In genomic region chr2:10911291-10912075, GRCh38 we compare ENCODE assay signal across 7 cellular contexts. TPM values are rescaled to one million over a fixed set of nuclear protein-coding genes. Genes with fewer than 3 reads are reported as not detected.
DNase-seq lines count a peak whose midpoint lies in the region; TF ChIP-seq lines count a peak whose summit lies in the region.

Gene KCNF1, plus strand, starts transcription at chr2:10911934. Its CDS starts 493 bp downstream, at chr2:10912427.

- no peak within 1 kb of the TSS for H3K27ac Mint-ChIP-seq in type B pancreatic cell

- H3K4me2 ChIP-seq in mammary epithelial cell (ENCODE audit: insufficient read depth, low read depth, low read length): peak within 1 kb of the TSS; percentile 85

- H3K9me3 ChIP-seq in mammary epithelial cell (replicated peaks; ENCODE audit: insufficient read depth, low read length): no peaks in the 10 kb centered on the region

- CTCF ChIA-PET in mammary epithelial cell (lab: Charles Lee; ENCODE audit: low non-redundant PET): no interaction called here

- peak within 1 kb of the TSS; percentile 74 for H2AFZ ChIP-seq in mammary epithelial cell (ENCODE audit: low read depth, low read length)

- H3K36me3 ChIP-seq in mammary epithelial cell (ENCODE audit: insufficient read depth, low read length) (no peaks in the 10 kb centered on the region), kidney epithelial cell (ENCODE audit: control insufficient read depth, insufficient read depth, low read length) (no peaks in the 10 kb centered on the region)

- peaks cover 25% of the 10 kb centered on the region for H3K4me1 Mint-ChIP-seq in type B pancreatic cell (ENCODE audit: unreplicated experiment)

- no peak within 1 kb of the TSS for H3K27ac ChIP-seq in mammary epithelial cell (ENCODE audit: insufficient read depth, low read depth, low read length)

- no peaks in the 10 kb centered on the region for H4K20me1 ChIP-seq in mammary epithelial cell (ENCODE audit: insufficient read depth, low read length)

- no TSS peak for BruUV-seq in mammary epithelial cell (replicated peaks; lab: Mats Ljungman, UMichigan)

- no peaks in the 10 kb centered on the region for H3K36me3 Mint-ChIP-seq in type B pancreatic cell

- H3K27me3 ChIP-seq in mammary epithelial cell (ENCODE audit: insufficient read depth, low read length) (peaks cover 9% of the 10 kb centered on the region), kidney epithelial cell (ENCODE audit: control insufficient read depth, insufficient read depth, low read length) (peaks cover 46% of the 10 kb centered on the region)

- in situ Hi-C loops in mammary epithelial cell (cut with MboI; ENCODE audit: low sequenced_read_pairs in 2 of 2) (no loop called here), G401 (cut with HindIII; ENCODE audit: low sequenced_read_pairs) (no loop called here)

- H3K79me2 ChIP-seq in mammary epithelial cell (ENCODE audit: insufficient read depth, low read length): no peaks in the 10 kb centered on the region

- TF ChIP-seq CTCF in mammary epithelial cell (conservative IDR thresholded peaks at IDR 0.05 in 1 of 2, IDR thresholded peaks at IDR 0.05 in 1 of 2; ENCODE audit: extremely low read depth in 1 of 2, insufficient read depth in 1 of 2, low read depth in 1 of 2, low read length in 2 of 2) (peak; percentile 23 to 49), kidney epithelial cell (IDR thresholded peaks at IDR 0.05; ENCODE audit: insufficient read depth, low read length, poor library complexity, severe bottlenecking) (peak; percentile 16), type B pancreatic cell (conservative IDR thresholded peaks at IDR 0.05) (peak; percentile 62)

- no peaks in the 10 kb centered on the region for H3K9me3 Mint-ChIP-seq in type B pancreatic cell

- dilution Hi-C loops in mammary epithelial cell (cut with HindIII; ENCODE audit: low sequenced_read_pairs): no loop called here

- WGBS in mammary epithelial cell (ENCODE audit: low coverage, missing lambda C conversion rate): 14% methylated on average over 18 of the region's 53 CpGs

- peak; percentile 54 for DNase-seq in H4 (ENCODE audit: low spot score)
- peak; percentile 87 for DNase-seq in NCI-H2171 treated with DMSO at 0.1 percent for 48 hours (lab: John Stamatoyannopoulos, UW)
- DNase-seq in mammary epithelial cell: peak; percentile 58
- DNase-seq in kidney epithelial cell (ENCODE audit: low read depth): no peak
- no peak for DNase-seq in type B pancreatic cell (ENCODE audit: extremely low spot score, unreplicated experiment)
- DNase-seq in activated CD8-positive, alpha-beta memory T cell treated with anti-CD3 and anti-CD28 coated beads, Interleukin-2, amount 50 U/mL, for 4 hours: no peak
- DNase-seq in G401 (ENCODE audit: low spot score): no peak

- H3K4me3 Mint-ChIP-seq in type B pancreatic cell: peak within 1 kb of the TSS; percentile 83

- H3K27me3 Mint-ChIP-seq in type B pancreatic cell: peaks cover 57% of the 10 kb centered on the region

- intact Hi-C loops in mammary epithelial cell (cut with micrococcal nuclease): loop anchor here (1.0 to 5.0 kb wide), 3 partner anchors 74 to 213 kb away; no protein-coding TSS in a partner anchor

- no peak within 1 kb of the TSS for H3K9ac ChIP-seq in mammary epithelial cell (ENCODE audit: insufficient read depth, low read length)

- no peaks in the 10 kb centered on the region for H3K4me1 ChIP-seq in mammary epithelial cell (ENCODE audit: insufficient read depth, low read length)

- peak within 1 kb of the TSS; percentile 1 to 43 (median 32) for H3K4me3 ChIP-seq in mammary epithelial cell (replicated peaks in 1 of 3; ENCODE audit: insufficient read depth in 1 of 3, low read depth in 2 of 3, low read length in 3 of 3)
- peak within 1 kb of the TSS; percentile 19 for H3K4me3 ChIP-seq in kidney epithelial cell (ENCODE audit: low read depth, low read length)

RNA-seq across cellular contexts. Expression of gene KCNF1, which starts in this region (rescaled TPM):
- 0.14 TPM in 1 of 2 replicates, not detected in the other for total RNA-seq in H4 (2014; rRNA removed; shearing (Covaris generic))
- total RNA-seq in mammary epithelial cell: 1 to 10 TPM in 1 of 2 donors, under 1 TPM in 1; 0.54 to 2.5 TPM
- 0.26 TPM for polyA plus RNA-seq in mammary epithelial cell
- not detected for polyA minus RNA-seq in mammary epithelial cell
- 3.1 TPM in 2 replicates for total RNA-seq in kidney epithelial cell
- 3.6 and 3.7 TPM in 2 replicates for total RNA-seq in type B pancreatic cell (ENCODE audit: low replicate concordance)
- total RNA-seq in G401 (2014; rRNA removed; shearing (Covaris generic)): 1.5 and 1.9 TPM in 2 replicates

Comparison
In these comparisons a context has a peak if more than half of its experiments do, and no peak if none do; other contexts are left out.
1. Peak in DNase-seq in H4; RNA of the gene not detected or under 1 TPM.
2. DNase-seq: peak in NCI-H2171 treated with DMSO at 0.1 percent for 48 hours (single experiment) and mammary epithelial cell (single experiment); none in kidney epithelial cell (single experiment), type B pancreatic cell (single experiment), activated CD8-positive, alpha-beta memory T cell treated with anti-CD3 and anti-CD28 coated beads, Interleukin-2, amount 50 U/mL, for 4 hours (single experiment) and G401 (single experiment).
3. Peak in every context shown above with its lines, with median percentiles within 50 percentile points of each other: CTCF ChIP-seq.